Comparison of ENCODE assay signal across 1 cellular context in genomic region chr6:76942203-76942971, GRCh38.
TF ChIP-seq lines count a peak whose summit lies in the region.

No MANE protein-coding gene starts in this region.

TF ChIP-seq in HepG2, 621 proteins besides CTCF, POLR2A, EP300 and RAD21 (continued from another document):
- TF ChIP-seq YEATS2 (CRISPR knock-in tag; IDR thresholded peaks at IDR 0.05; ENCODE audit: borderline replicate concordance): no peak
- TF ChIP-seq ZNF446 (CRISPR knock-in tag; IDR thresholded peaks at IDR 0.05): no peak
